In genomic region chr11:93784152-93784934, GRCh38 we compare ENCODE assay signal across 8 cellular contexts. TPM values are rescaled to one million over a fixed set of nuclear protein-coding genes. Genes with fewer than 3 reads are reported as not detected.
DNase-seq lines count a peak whose midpoint lies in the region; ATAC-seq and TF ChIP-seq lines count a peak whose summit lies in the region.

Gene MED17 (plus strand): TSS chr11:93784282. CDS start chr11:93784514, 232 bp downstream.

- H3K27me3 Mint-ChIP-seq in activated naive CD4-positive, alpha-beta T cell treated with anti-CD3 and anti-CD28 coated beads, Interleukin-2, amount 50 U/mL, for 24 hours, result no peaks in the 10 kb centered on the region

- peak within 1 kb of the TSS; percentile 75 for H3K27ac ChIP-seq in temporal lobe (ENCODE audit: low read depth, low read length)

- DNase-seq in GM10266 (ENCODE audit: extremely low spot score) (peak; percentile 91), NCI-H1048 (lab: John Stamatoyannopoulos, UW) (peak; percentile 90), glomerular endothelial cell (ENCODE audit: extremely low read depth, low read depth, low spot score) (peak; percentile 67), occipital lobe (lab: John Stamatoyannopoulos, UW) (peak; percentile 91)

- ATAC-seq in HG02588 (IDR thresholded peaks at IDR 0.05; ENCODE audit: unreplicated experiment), result peak; percentile 97
- peak; percentile 98 for ATAC-seq in SK-N-SH treated with all-trans-retinoic acid at 6 μM for 48 hours

- peak within 1 kb of the TSS; percentile 100 for H3K4me3 Mint-ChIP-seq in activated naive CD4-positive, alpha-beta T cell treated with anti-CD3 and anti-CD28 coated beads, Interleukin-2, amount 50 U/mL, for 24 hours

- H3K27ac Mint-ChIP-seq in activated naive CD4-positive, alpha-beta T cell treated with anti-CD3 and anti-CD28 coated beads, Interleukin-2, amount 50 U/mL, for 24 hours, result peak within 1 kb of the TSS; percentile 99

- no peaks in the 10 kb centered on the region for H3K9me3 Mint-ChIP-seq in activated naive CD4-positive, alpha-beta T cell treated with anti-CD3 and anti-CD28 coated beads, Interleukin-2, amount 50 U/mL, for 24 hours

- H3K4me1 Mint-ChIP-seq in activated naive CD4-positive, alpha-beta T cell treated with anti-CD3 and anti-CD28 coated beads, Interleukin-2, amount 50 U/mL, for 24 hours, result peaks cover 51% of the 10 kb centered on the region

- TF ChIP-seq CTCF in GM10266 (IDR thresholded peaks at IDR 0.05; ENCODE audit: control insufficient read depth, insufficient read depth, low read depth, missing control alignments), result peak; percentile 36

- peaks cover 7% of the 10 kb centered on the region for H3K36me3 Mint-ChIP-seq in activated naive CD4-positive, alpha-beta T cell treated with anti-CD3 and anti-CD28 coated beads, Interleukin-2, amount 50 U/mL, for 24 hours

TF ChIP-seq in SK-N-SH treated with all-trans-retinoic acid at 6 μM for 48 hours, 23 proteins besides CTCF, POLR2A, EP300 and RAD21:
- TF ChIP-seq CSDC2 (CRISPR knock-in tag; IDR thresholded peaks at IDR 0.05) (no peak), TOX (CRISPR knock-in tag; IDR thresholded peaks at IDR 0.05; ENCODE audit: borderline replicate concordance) (no peak), ZNF8 (CRISPR knock-in tag; IDR thresholded peaks at IDR 0.05) (no peak), CSRNP3 (CRISPR knock-in tag; IDR thresholded peaks at IDR 0.05) (no peak), PATZ1 (CRISPR knock-in tag; IDR thresholded peaks at IDR 0.05; ENCODE audit: borderline replicate concordance) (no peak), POU6F1 (CRISPR knock-in tag; IDR thresholded peaks at IDR 0.05; ENCODE audit: borderline replicate concordance, low read depth) (no peak), ARNTL (CRISPR knock-in tag; IDR thresholded peaks at IDR 0.05; ENCODE audit: borderline replicate concordance, low read depth) (no peak), ZFP30 (CRISPR knock-in tag; IDR thresholded peaks at IDR 0.05) (no peak), SNAI2 (CRISPR knock-in tag; IDR thresholded peaks at IDR 0.05) (no peak), GLIS3 (CRISPR knock-in tag; IDR thresholded peaks at IDR 0.05) (no peak), ZC3H10 (CRISPR knock-in tag; IDR thresholded peaks at IDR 0.05) (no peak), OSR1 (CRISPR knock-in tag; IDR thresholded peaks at IDR 0.05) (no peak), CREB5 (CRISPR knock-in tag; IDR thresholded peaks at IDR 0.05; ENCODE audit: low read depth) (no peak), ESRRG (CRISPR knock-in tag; IDR thresholded peaks at IDR 0.05) (no peak), TSHZ2 (CRISPR knock-in tag; IDR thresholded peaks at IDR 0.05) (no peak), ZNF565 (CRISPR knock-in tag; conservative IDR thresholded peaks at IDR 0.05; ENCODE audit: low read depth) (no peak), ZFP3 (CRISPR knock-in tag; IDR thresholded peaks at IDR 0.05) (no peak), TCF4 (CRISPR knock-in tag; IDR thresholded peaks at IDR 0.05; ENCODE audit: borderline replicate concordance) (no peak), RARB (CRISPR knock-in tag; IDR thresholded peaks at IDR 0.05) (no peak)

RNA-seq across cellular contexts. Expression of gene MED17, which starts in this region (rescaled TPM):
- 31.5 and 41.9 TPM in 2 replicates for total RNA-seq in glomerular endothelial cell
- total RNA-seq in occipital lobe, result 78.0 TPM
- total RNA-seq in temporal lobe, result 41.6 TPM

Comparison
In these comparisons a context has a peak if more than half of its experiments do, and no peak if none do; other contexts are left out.
1. Peak in every context shown above with its lines: DNase-seq, ATAC-seq and H3K27ac ChIP-seq.